Comparison of ENCODE assay signal across 27 cellular contexts in genomic region chr9:86141843-86142242, GRCh38.
"Had no signal": no experiment of that assay in that cellular context is flagged by ENCODE, and none has a peak within 500 bp of the region (broad histone marks: within the 10 kb centered on the region; RNA-seq: fewer than 3 reads in every experiment).

No MANE protein-coding gene starts in this region.

- H3K9me3 ChIP-seq: ascending aorta, colonic mucosa, ovary, right lobe of liver, testis, uterus had no signal

- H3K36me3 ChIP-seq: ascending aorta, cardiac muscle cell, colonic mucosa, ovary, right lobe of liver, transverse colon, uterus had no signal

- H3K27ac ChIP-seq: ascending aorta, cardiac muscle cell, colonic mucosa, epithelial cell of prostate, ovary, right lobe of liver, testis, transverse colon, uterus had no signal

- DNase-seq: activated CD4-positive, alpha-beta memory T cell treated with anti-CD3 and anti-CD28 coated beads, Interleukin-2, amount 10 ng/mL, durations not matched to agents 7 days and 5 days; activated CD4-positive, alpha-beta T cell treated with anti-CD3 and anti-CD28 coated beads for 1 hour; activated CD4-positive, alpha-beta T cell treated with anti-CD3 and anti-CD28 coated beads, Interleukin-2, amount 10 ng/mL, durations not matched to agents 7 days and 5 days; activated CD8-positive, alpha-beta memory T cell treated with anti-CD3 and anti-CD28 coated beads, Interleukin-2, amount 50 U/mL, for 48 hours; activated gamma-delta T cell; activated naive CD4-positive, alpha-beta T cell treated with anti-CD3 and anti-CD28 coated beads, Interleukin-2, amount 10 ng/mL, durations not matched to agents 7 days and 5 days; activated naive CD8-positive, alpha-beta T cell treated with anti-CD3 and anti-CD28 coated beads, Interleukin-2, amount 10 ng/mL, durations not matched to agents 7 days and 5 days; activated T-cell treated with anti-CD3 and anti-CD28 coated beads, Interleukin-2, amount 50 U/mL, for 24 hours; cerebellar nuclear complex; colonic mucosa; effector CD8-positive, alpha-beta T cell; glutamatergic neuron; hippocampal formation; left cardiac atrium; mammary epithelial cell; naive B cell; ovary; right lobe of liver; stimulated activated CD4-positive, alpha-beta T cell treated with anti-CD3 and anti-CD28 coated beads, Interleukin-2, amount 100 ng/mL, for 48 hours; stimulated activated naive CD4-positive, alpha-beta T cell treated with Interleukin-2 at 50 U/mL for 16 hours; testis; transverse colon; uterus had no signal

- H3K4me1 ChIP-seq: ascending aorta, colonic mucosa, right lobe of liver, testis, transverse colon, uterus had no signal

- H3K4me3 ChIP-seq: ascending aorta, cardiac muscle cell, colonic mucosa, ovary, right lobe of liver, testis, transverse colon, uterus had no signal

- ATAC-seq: left cardiac atrium, right lobe of liver, WTC11 had no signal

- H3K27me3 ChIP-seq: ascending aorta, cardiac muscle cell, colonic mucosa, ovary, right lobe of liver, testis, transverse colon, uterus had no signal
